13 cellular contexts compared by ENCODE assay signal in genomic region chr4:104641427-104641826, GRCh38.
"Had no signal": no experiment of that assay in that cellular context is flagged by ENCODE, and none has a peak within 500 bp of the region (broad histone marks: within the 10 kb centered on the region; RNA-seq: fewer than 3 reads in every experiment).

No MANE protein-coding gene starts in this region.

- H3K4me3 ChIP-seq: body of pancreas had no signal

- DNase-seq: activated naive CD4-positive, alpha-beta T cell treated with anti-CD3 and anti-CD28 coated beads, Interleukin-2, amount 50 U/mL, for 16 hours; body of pancreas; cortex of kidney; effector CD8-positive, alpha-beta T cell; kidney; left ventricle myocardium superior; mesendoderm; T-helper 2 cell had no signal

- H3K4me3 Mint-ChIP-seq: central memory CD8-positive, alpha-beta T cell; stimulated activated memory B cell treated with anti-CD40 and anti-IgM and Interleukin-4, amounts not matched to agents 10 μg/mL and 1 μg/mL and 100 μg/mL, for 72 hours; type B pancreatic cell had no signal

- H3K9me3 Mint-ChIP-seq: stimulated activated memory B cell treated with anti-CD40 and anti-IgM and Interleukin-4, amounts not matched to agents 10 μg/mL and 1 μg/mL and 100 μg/mL, for 72 hours; type B pancreatic cell had no signal

- H3K27me3 Mint-ChIP-seq: central memory CD8-positive, alpha-beta T cell; type B pancreatic cell had no signal

- H3K9me3 ChIP-seq: body of pancreas had no signal

- H3K79me2 ChIP-seq: parathyroid adenoma had no signal

- H3K4me1 ChIP-seq: body of pancreas, parathyroid adenoma had no signal

- H3K27ac Mint-ChIP-seq: stimulated activated memory B cell treated with anti-CD40 and anti-IgM and Interleukin-4, amounts not matched to agents 10 μg/mL and 1 μg/mL and 100 μg/mL, for 72 hours; type B pancreatic cell had no signal

- H3K27ac ChIP-seq: body of pancreas, parathyroid adenoma had no signal

- H3K27me3 ChIP-seq: body of pancreas had no signal

- ATAC-seq: activated CD4-positive, CD25-positive, alpha-beta regulatory T cell treated with anti-CD3 and anti-CD28 coated beads, Interleukin-2, amount 50 U/mL, for 24 hours; body of pancreas; left ventricle myocardium superior; stimulated activated memory B cell treated with anti-CD40 and anti-IgM and Interleukin-4, amounts not matched to agents 10 μg/mL and 1 μg/mL and 100 μg/mL, for 72 hours had no signal

- H3K9ac ChIP-seq: parathyroid adenoma had no signal

- H3K4me1 Mint-ChIP-seq: central memory CD8-positive, alpha-beta T cell; stimulated activated memory B cell treated with anti-CD40 and anti-IgM and Interleukin-4, amounts not matched to agents 10 μg/mL and 1 μg/mL and 100 μg/mL, for 72 hours had no signal

- H3K36me3 Mint-ChIP-seq: stimulated activated memory B cell treated with anti-CD40 and anti-IgM and Interleukin-4, amounts not matched to agents 10 μg/mL and 1 μg/mL and 100 μg/mL, for 72 hours; type B pancreatic cell had no signal

- H2AFZ ChIP-seq: parathyroid adenoma had no signal
